Comparison of ENCODE assay signal across 11 cellular contexts in the genomic region with DNA sequence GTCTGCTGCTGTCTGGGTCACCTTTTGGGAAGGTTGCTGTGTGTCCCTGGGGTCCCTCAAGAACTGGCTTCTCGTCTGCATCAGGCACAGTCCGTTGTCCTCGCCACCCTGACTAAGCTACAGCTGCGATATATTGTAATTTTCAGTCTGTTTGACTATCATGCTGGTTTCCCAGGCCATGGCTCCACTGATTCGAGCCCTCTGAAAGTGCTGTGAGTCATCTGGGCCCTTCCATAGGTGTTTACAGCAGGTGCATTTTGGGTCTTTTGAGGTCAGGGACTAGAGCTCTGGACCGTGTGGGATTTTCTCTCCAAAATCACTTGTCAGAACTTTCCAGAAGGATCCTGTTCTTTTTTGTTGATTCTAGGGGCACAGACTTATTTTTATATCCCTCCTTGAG.
"Had no signal": no experiment of that assay in that cellular context is flagged by ENCODE, and none has a peak within 500 bp of the region (broad histone marks: within the 10 kb centered on the region; RNA-seq: fewer than 3 reads in every experiment).

No MANE protein-coding gene starts in this region.

- H3K27ac Mint-ChIP-seq: activated CD4-positive, alpha-beta memory T cell treated with anti-CD3 and anti-CD28 coated beads, Interleukin-2, amount 10 ng/mL, durations not matched to agents 7 days and 5 days; activated naive CD8-positive, alpha-beta T cell treated with anti-CD3 and anti-CD28 coated beads, Interleukin-2, amount 10 ng/mL, durations not matched to agents 7 days and 5 days; activated T-cell treated with anti-CD3 and anti-CD28 coated beads, Interleukin-2, amount 50 U/mL, for 72 hours; memory B cell; natural killer cell had no signal

- H3K9me3 ChIP-seq: left lung had no signal

- H3K27me3 ChIP-seq: left lung had no signal

- H3K9me3 Mint-ChIP-seq: activated CD4-positive, alpha-beta memory T cell treated with anti-CD3 and anti-CD28 coated beads, Interleukin-2, amount 10 ng/mL, durations not matched to agents 7 days and 5 days; activated naive CD8-positive, alpha-beta T cell treated with anti-CD3 and anti-CD28 coated beads, Interleukin-2, amount 10 ng/mL, durations not matched to agents 7 days and 5 days; activated T-cell treated with anti-CD3 and anti-CD28 coated beads, Interleukin-2, amount 50 U/mL, for 72 hours; memory B cell; natural killer cell had no signal

- DNase-seq: activated CD4-positive, alpha-beta memory T cell treated with anti-CD3 and anti-CD28 coated beads, Interleukin-2, amount 10 ng/mL, durations not matched to agents 7 days and 5 days; activated CD4-positive, CD25-positive, alpha-beta regulatory T cell treated with anti-CD3 and anti-CD28 coated beads, Interleukin-2, amount 50 U/mL, for 72 hours; activated CD8-positive, alpha-beta memory T cell treated with anti-CD3 and anti-CD28 coated beads, Interleukin-2, amount 50 U/mL, for 4 hours; activated naive CD8-positive, alpha-beta T cell treated with anti-CD3 and anti-CD28 coated beads, Interleukin-2, amount 10 ng/mL, durations not matched to agents 7 days and 5 days; activated T-cell treated with anti-CD3 and anti-CD28 coated beads, Interleukin-2, amount 50 U/mL, for 72 hours; natural killer cell; occipital lobe; stimulated activated CD4-positive, alpha-beta T cell treated with anti-CD3 and anti-CD28 coated beads, Interleukin-12 subunit alpha, Interleukin-12 subunit beta, amount 100 ng/mL, for 4 hours; stimulated activated naive CD4-positive, alpha-beta T cell had no signal

- H3K36me3 Mint-ChIP-seq: activated naive CD8-positive, alpha-beta T cell treated with anti-CD3 and anti-CD28 coated beads, Interleukin-2, amount 10 ng/mL, durations not matched to agents 7 days and 5 days; natural killer cell had no signal

- H3K36me3 ChIP-seq: left lung had no signal

- H3K27me3 Mint-ChIP-seq: activated CD4-positive, alpha-beta memory T cell treated with anti-CD3 and anti-CD28 coated beads, Interleukin-2, amount 10 ng/mL, durations not matched to agents 7 days and 5 days had no signal

- ATAC-seq: activated T-cell treated with anti-CD3 and anti-CD28 coated beads, Interleukin-2, amount 50 U/mL, for 72 hours; left lung; natural killer cell had no signal

- H3K4me3 ChIP-seq: left lung had no signal

- H3K4me1 Mint-ChIP-seq: memory B cell, natural killer cell had no signal

- H3K4me3 Mint-ChIP-seq: activated CD4-positive, alpha-beta memory T cell treated with anti-CD3 and anti-CD28 coated beads, Interleukin-2, amount 10 ng/mL, durations not matched to agents 7 days and 5 days; activated naive CD8-positive, alpha-beta T cell treated with anti-CD3 and anti-CD28 coated beads, Interleukin-2, amount 10 ng/mL, durations not matched to agents 7 days and 5 days; activated T-cell treated with anti-CD3 and anti-CD28 coated beads, Interleukin-2, amount 50 U/mL, for 72 hours; memory B cell; natural killer cell had no signal

- H3K27ac ChIP-seq: left lung had no signal
